ENCODE assay signal across 1 cellular context in genomic region chr3:124951511-124952390, GRCh38.
TF ChIP-seq lines count a peak whose summit lies in the region.

No MANE protein-coding gene starts in this region.

TF ChIP-seq in SK-N-SH, 30 proteins besides CTCF, POLR2A, EP300 and RAD21 (continued from another document):
- no peak for TF ChIP-seq REST (IDR thresholded peaks at IDR 0.05; ENCODE audit: low read depth, low read length)
